1 cellular context compared by ENCODE assay signal in the genomic region with DNA sequence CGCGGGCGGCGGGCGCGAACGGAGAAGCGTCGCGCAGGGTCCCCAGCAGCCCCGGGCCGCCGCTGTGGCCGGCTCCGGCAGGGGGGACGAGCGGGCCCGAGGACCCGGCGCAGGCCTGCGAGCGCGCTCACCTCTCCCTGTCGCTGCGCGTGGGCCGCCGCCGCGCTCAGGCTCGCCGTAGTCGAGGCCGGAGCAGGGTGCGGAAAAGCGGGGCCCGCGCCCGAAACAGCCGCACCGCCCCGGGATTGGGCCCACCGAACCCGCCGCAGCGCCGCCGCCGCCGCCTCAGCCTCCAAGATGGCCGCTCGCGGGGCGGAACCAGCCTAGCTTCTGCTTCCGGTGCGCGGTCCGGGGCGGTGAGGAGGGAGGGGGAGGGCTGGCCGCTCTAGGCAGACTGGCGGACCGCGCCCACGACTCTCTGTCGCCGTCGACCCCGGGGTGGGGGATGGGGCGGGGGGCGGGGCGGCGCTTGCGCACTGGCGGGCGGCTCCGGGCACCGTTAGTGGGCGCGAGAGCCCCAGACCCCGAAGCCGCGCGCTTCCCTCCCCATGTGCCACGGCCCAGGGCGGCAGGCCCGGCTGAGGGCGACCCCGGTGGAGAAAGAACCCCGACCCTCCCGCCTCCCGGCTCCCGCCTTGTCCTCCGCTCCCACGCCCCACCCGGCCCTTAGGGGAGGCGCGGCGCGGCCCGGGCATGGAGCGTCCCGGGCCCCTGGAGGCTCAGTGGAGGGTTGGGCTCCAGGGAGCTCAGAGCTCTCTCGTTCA.
TF ChIP-seq lines count a peak whose summit lies in the region.

TSS of gene UBE2J2 (minus strand) at position 320 of the 764 bp plus-strand sequence. CDS start 5,862 bp downstream, outside the sequence.

TF ChIP-seq in K562, 482 proteins besides CTCF, POLR2A, EP300 and RAD21 (continued from another document and continues in another):
- TF ChIP-seq, protein P1, sequence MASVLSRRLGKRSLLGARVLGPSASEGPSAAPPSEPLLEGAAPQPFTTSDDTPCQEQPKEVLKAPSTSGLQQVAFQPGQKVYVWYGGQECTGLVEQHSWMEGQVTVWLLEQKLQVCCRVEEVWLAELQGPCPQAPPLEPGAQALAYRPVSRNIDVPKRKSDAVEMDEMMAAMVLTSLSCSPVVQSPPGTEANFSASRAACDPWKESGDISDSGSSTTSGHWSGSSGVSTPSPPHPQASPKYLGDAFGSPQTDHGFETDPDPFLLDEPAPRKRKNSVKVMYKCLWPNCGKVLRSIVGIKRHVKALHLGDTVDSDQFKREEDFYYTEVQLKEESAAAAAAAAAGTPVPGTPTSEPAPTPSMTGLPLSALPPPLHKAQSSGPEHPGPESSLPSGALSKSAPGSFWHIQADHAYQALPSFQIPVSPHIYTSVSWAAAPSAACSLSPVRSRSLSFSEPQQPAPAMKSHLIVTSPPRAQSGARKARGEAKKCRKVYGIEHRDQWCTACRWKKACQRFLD (CRISPR knock-in tag; IDR thresholded peaks at IDR 0.05): no peak
- TF ChIP-seq ZNF282 (CRISPR knock-in tag; IDR thresholded peaks at IDR 0.05) (peak; percentile 86), SREBF1 (IDR thresholded peaks at IDR 0.05; ENCODE audit: borderline replicate concordance, low read depth, low read length) (no peak; the same call in 1 of the 2 replicates), GATA2 (CRISPR knock-in tag; IDR thresholded peaks at IDR 0.05) (no peak), CBFA2T3 (IDR thresholded peaks at IDR 0.05) (no peak), ZNF175 (CRISPR knock-in tag; IDR thresholded peaks at IDR 0.05; ENCODE audit: low read depth) (no peak), CEBPG (CRISPR knock-in tag; IDR thresholded peaks at IDR 0.05) (no peak), CEBPG (tag; conservative IDR thresholded peaks at IDR 0.05 in 1 of 2, IDR thresholded peaks at IDR 0.05 in 1 of 2) (no peak), MAX (CRISPR knock-in tag; IDR thresholded peaks at IDR 0.05) (peak; percentile 54; the same call in 1 of the 2 replicates), MED1 (CRISPR knock-in tag; IDR thresholded peaks at IDR 0.05; ENCODE audit: borderline replicate concordance) (no peak), RHOXF2B (CRISPR knock-in tag; conservative IDR thresholded peaks at IDR 0.05) (no peak), RAD51 (IDR thresholded peaks at IDR 0.05; ENCODE audit: borderline replicate concordance, low read depth) (no peak), ERF (CRISPR knock-in tag; IDR thresholded peaks at IDR 0.05) (peak; percentile 83), MTF1 (CRISPR knock-in tag; IDR thresholded peaks at IDR 0.05; ENCODE audit: borderline replicate concordance) (no peak), ZNF57 (CRISPR knock-in tag; IDR thresholded peaks at IDR 0.05) (no peak), CTBP1 (IDR thresholded peaks at IDR 0.05; ENCODE audit: borderline replicate concordance) (0 out of 2 replicates have a peak, but pooled peaks have one; percentile 36), ILK (tag; IDR thresholded peaks at IDR 0.05; ENCODE audit: borderline replicate concordance, low read depth) (no peak), ZNF589 (CRISPR knock-in tag; IDR thresholded peaks at IDR 0.05; ENCODE audit: low read depth) (no peak), ZFP91 (CRISPR knock-in tag; IDR thresholded peaks at IDR 0.05) (no peak), ZNF311 (CRISPR knock-in tag; IDR thresholded peaks at IDR 0.05) (no peak), HNRNPH1 (optimal IDR thresholded peaks at IDR 0.05; ENCODE audit: low read depth, low read length) (no peak), ZNF780A (CRISPR knock-in tag; IDR thresholded peaks at IDR 0.05) (no peak), GABPB1 (CRISPR knock-in tag; IDR thresholded peaks at IDR 0.05) (peak; percentile 94), BRD9 (IDR thresholded peaks at IDR 0.05; ENCODE audit: low read depth, partially characterized antibody) (no peak), SIRT6 (IDR thresholded peaks at IDR 0.05; ENCODE audit: low read depth, low read length) (no peak), MCM3 (IDR thresholded peaks at IDR 0.05) (no peak), EP400 (IDR thresholded peaks at IDR 0.05) (peak; percentile 54; the same call in 1 of the 2 replicates), ZNF23 (CRISPR knock-in tag; IDR thresholded peaks at IDR 0.05) (no peak), MAFF (IDR thresholded peaks at IDR 0.05; ENCODE audit: low read length) (no peak), ZNF583 (CRISPR knock-in tag; IDR thresholded peaks at IDR 0.05) (peak; percentile 18; the same call in 1 of the 2 replicates), HDAC8 (tag; IDR thresholded peaks at IDR 0.05) (no peak), FOXK2 (conservative IDR thresholded peaks at IDR 0.05 in 1 of 2, IDR thresholded peaks at IDR 0.05 in 1 of 2; ENCODE audit: low read depth in 2 of 2) (no peak; a peak in 1 of 4 replicates), FOXM1 (IDR thresholded peaks at IDR 0.05; ENCODE audit: low read depth) (no peak), FOXM1 (CRISPR knock-in tag; IDR thresholded peaks at IDR 0.05; ENCODE audit: low read depth) (no peak; the same call in 1 of the 2 replicates), TARDBP (IDR thresholded peaks at IDR 0.05) (no peak)
- TF ChIP-seq, protein P2, sequence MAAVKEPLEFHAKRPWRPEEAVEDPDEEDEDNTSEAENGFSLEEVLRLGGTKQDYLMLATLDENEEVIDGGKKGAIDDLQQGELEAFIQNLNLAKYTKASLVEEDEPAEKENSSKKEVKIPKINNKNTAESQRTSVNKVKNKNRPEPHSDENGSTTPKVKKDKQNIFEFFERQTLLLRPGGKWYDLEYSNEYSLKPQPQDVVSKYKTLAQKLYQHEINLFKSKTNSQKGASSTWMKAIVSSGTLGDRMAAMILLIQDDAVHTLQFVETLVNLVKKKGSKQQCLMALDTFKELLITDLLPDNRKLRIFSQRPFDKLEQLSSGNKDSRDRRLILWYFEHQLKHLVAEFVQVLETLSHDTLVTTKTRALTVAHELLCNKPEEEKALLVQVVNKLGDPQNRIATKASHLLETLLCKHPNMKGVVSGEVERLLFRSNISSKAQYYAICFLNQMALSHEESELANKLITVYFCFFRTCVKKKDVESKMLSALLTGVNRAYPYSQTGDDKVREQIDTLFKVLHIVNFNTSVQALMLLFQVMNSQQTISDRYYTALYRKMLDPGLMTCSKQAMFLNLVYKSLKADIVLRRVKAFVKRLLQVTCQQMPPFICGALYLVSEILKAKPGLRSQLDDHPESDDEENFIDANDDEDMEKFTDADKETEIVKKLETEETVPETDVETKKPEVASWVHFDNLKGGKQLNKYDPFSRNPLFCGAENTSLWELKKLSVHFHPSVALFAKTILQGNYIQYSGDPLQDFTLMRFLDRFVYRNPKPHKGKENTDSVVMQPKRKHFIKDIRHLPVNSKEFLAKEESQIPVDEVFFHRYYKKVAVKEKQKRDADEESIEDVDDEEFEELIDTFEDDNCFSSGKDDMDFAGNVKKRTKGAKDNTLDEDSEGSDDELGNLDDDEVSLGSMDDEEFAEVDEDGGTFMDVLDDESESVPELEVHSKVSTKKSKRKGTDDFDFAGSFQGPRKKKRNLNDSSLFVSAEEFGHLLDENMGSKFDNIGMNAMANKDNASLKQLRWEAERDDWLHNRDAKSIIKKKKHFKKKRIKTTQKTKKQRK (IDR thresholded peaks at IDR 0.05; ENCODE audit: borderline replicate concordance, low read depth, low read length): no peak
- TF ChIP-seq, protein P3, sequence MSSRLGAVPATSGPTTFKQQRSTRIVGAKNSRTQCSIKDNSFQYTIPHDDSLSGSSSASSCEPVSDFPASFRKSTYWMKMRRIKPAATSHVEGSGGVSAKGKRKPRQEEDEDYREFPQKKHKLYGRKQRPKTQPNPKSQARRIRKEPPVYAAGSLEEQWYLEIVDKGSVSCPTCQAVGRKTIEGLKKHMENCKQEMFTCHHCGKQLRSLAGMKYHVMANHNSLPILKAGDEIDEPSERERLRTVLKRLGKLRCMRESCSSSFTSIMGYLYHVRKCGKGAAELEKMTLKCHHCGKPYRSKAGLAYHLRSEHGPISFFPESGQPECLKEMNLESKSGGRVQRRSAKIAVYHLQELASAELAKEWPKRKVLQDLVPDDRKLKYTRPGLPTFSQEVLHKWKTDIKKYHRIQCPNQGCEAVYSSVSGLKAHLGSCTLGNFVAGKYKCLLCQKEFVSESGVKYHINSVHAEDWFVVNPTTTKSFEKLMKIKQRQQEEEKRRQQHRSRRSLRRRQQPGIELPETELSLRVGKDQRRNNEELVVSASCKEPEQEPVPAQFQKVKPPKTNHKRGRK (tag; IDR thresholded peaks at IDR 0.05): no peak
- TF ChIP-seq, protein P4, sequence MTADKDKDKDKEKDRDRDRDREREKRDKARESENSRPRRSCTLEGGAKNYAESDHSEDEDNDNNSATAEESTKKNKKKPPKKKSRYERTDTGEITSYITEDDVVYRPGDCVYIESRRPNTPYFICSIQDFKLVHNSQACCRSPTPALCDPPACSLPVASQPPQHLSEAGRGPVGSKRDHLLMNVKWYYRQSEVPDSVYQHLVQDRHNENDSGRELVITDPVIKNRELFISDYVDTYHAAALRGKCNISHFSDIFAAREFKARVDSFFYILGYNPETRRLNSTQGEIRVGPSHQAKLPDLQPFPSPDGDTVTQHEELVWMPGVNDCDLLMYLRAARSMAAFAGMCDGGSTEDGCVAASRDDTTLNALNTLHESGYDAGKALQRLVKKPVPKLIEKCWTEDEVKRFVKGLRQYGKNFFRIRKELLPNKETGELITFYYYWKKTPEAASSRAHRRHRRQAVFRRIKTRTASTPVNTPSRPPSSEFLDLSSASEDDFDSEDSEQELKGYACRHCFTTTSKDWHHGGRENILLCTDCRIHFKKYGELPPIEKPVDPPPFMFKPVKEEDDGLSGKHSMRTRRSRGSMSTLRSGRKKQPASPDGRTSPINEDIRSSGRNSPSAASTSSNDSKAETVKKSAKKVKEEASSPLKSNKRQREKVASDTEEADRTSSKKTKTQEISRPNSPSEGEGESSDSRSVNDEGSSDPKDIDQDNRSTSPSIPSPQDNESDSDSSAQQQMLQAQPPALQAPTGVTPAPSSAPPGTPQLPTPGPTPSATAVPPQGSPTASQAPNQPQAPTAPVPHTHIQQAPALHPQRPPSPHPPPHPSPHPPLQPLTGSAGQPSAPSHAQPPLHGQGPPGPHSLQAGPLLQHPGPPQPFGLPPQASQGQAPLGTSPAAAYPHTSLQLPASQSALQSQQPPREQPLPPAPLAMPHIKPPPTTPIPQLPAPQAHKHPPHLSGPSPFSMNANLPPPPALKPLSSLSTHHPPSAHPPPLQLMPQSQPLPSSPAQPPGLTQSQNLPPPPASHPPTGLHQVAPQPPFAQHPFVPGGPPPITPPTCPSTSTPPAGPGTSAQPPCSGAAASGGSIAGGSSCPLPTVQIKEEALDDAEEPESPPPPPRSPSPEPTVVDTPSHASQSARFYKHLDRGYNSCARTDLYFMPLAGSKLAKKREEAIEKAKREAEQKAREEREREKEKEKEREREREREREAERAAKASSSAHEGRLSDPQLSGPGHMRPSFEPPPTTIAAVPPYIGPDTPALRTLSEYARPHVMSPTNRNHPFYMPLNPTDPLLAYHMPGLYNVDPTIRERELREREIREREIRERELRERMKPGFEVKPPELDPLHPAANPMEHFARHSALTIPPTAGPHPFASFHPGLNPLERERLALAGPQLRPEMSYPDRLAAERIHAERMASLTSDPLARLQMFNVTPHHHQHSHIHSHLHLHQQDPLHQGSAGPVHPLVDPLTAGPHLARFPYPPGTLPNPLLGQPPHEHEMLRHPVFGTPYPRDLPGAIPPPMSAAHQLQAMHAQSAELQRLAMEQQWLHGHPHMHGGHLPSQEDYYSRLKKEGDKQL (CRISPR knock-in tag; IDR thresholded peaks at IDR 0.05; ENCODE audit: borderline replicate concordance): no peak
- TF ChIP-seq, protein P5, sequence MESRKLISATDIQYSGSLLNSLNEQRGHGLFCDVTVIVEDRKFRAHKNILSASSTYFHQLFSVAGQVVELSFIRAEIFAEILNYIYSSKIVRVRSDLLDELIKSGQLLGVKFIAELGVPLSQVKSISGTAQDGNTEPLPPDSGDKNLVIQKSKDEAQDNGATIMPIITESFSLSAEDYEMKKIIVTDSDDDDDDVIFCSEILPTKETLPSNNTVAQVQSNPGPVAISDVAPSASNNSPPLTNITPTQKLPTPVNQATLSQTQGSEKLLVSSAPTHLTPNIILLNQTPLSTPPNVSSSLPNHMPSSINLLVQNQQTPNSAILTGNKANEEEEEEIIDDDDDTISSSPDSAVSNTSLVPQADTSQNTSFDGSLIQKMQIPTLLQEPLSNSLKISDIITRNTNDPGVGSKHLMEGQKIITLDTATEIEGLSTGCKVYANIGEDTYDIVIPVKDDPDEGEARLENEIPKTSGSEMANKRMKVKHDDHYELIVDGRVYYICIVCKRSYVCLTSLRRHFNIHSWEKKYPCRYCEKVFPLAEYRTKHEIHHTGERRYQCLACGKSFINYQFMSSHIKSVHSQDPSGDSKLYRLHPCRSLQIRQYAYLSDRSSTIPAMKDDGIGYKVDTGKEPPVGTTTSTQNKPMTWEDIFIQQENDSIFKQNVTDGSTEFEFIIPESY (CRISPR knock-in tag; IDR thresholded peaks at IDR 0.05): no peak
- TF ChIP-seq, protein P6, sequence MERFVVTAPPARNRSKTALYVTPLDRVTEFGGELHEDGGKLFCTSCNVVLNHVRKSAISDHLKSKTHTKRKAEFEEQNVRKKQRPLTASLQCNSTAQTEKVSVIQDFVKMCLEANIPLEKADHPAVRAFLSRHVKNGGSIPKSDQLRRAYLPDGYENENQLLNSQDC (CRISPR knock-in tag; IDR thresholded peaks at IDR 0.05): peak; percentile 86; the same call in 1 of the 2 replicates
